ENCODE assay signal across 20 cellular contexts in genomic region chr11:113618360-113618759, GRCh38.
DNase-seq lines count a peak whose midpoint lies in the region; FAIRE-seq and TF ChIP-seq lines count a peak whose summit lies in the region.
"Had no signal": no experiment of that assay in that cellular context is flagged by ENCODE, and none has a peak within 500 bp of the region (broad histone marks: within the 10 kb centered on the region; RNA-seq: fewer than 3 reads in every experiment).

No MANE protein-coding gene starts in this region.

- CTCF ChIA-PET in HEK293 (lab: Yijun Ruan, JAX) = interaction anchor here (0.7 kb wide), 1 partner anchor 30 kb away, joined by 3 read pairs; no protein-coding TSS in a partner anchor

- H3K36me3 ChIP-seq in HEK293 (ENCODE audit: control insufficient read depth in 2 of 2, insufficient read depth in 1 of 2, low read length in 2 of 2) = no peaks in the 10 kb centered on the region
- no peaks in the 10 kb centered on the region for H3K36me3 ChIP-seq in astrocyte (ENCODE audit: insufficient read depth, low read length)
- H3K36me3 ChIP-seq: upper lobe of left lung had no signal

- no peaks in the 10 kb centered on the region for H3K9me3 Mint-ChIP-seq in astrocyte (ENCODE audit: unreplicated experiment)
- H3K9me3 Mint-ChIP-seq: activated T-helper 1 cell treated with anti-CD3 and anti-CD28 coated beads, Interleukin-12 subunit alpha, Interleukin-12 subunit beta, Interleukin-2, Interleukin-4 antibody, amounts not matched to agents 30 ng/mL and 10 ng/mL and 1 ng/mL, durations not matched to agents 14 hours and 24 hours and 36 hours had no signal

- H3K4me3 ChIP-seq in HEK293 (ENCODE audit: low read depth, low read length) (no peak overlapping the region), astrocyte (ENCODE audit: insufficient read depth, low read depth, low read length) (no peak overlapping the region), fibroblast of villous mesenchyme (ENCODE audit: low read depth, low read length) (no peak overlapping the region)
- H3K4me3 ChIP-seq: upper lobe of left lung had no signal

- H3K27ac Mint-ChIP-seq in astrocyte (ENCODE audit: unreplicated experiment) = no peak overlapping the region
- H3K27ac Mint-ChIP-seq: activated CD4-positive, alpha-beta memory T cell treated with anti-CD3 and anti-CD28 coated beads for 36 hours; activated T-helper 1 cell treated with anti-CD3 and anti-CD28 coated beads, Interleukin-12 subunit alpha, Interleukin-12 subunit beta, Interleukin-2, Interleukin-4 antibody, amounts not matched to agents 30 ng/mL and 10 ng/mL and 1 ng/mL, durations not matched to agents 14 hours and 24 hours and 36 hours had no signal

- no peaks in the 10 kb centered on the region for H3K36me3 Mint-ChIP-seq in astrocyte (ENCODE audit: low read depth, unreplicated experiment)
- H3K36me3 Mint-ChIP-seq: activated CD4-positive, alpha-beta memory T cell treated with anti-CD3 and anti-CD28 coated beads for 36 hours had no signal

- POLR2A ChIA-PET in HEK293 (lab: Yijun Ruan, JAX) = no interaction called here

- H3K27ac ChIP-seq in HEK293 (ENCODE audit: extremely low read depth, low read depth, low read length) = no peak overlapping the region
- no peak overlapping the region for H3K27ac ChIP-seq in astrocyte (ENCODE audit: low read depth, low read length)
- H3K27ac ChIP-seq: upper lobe of left lung had no signal

- H3K27me3 ChIP-seq in astrocyte (ENCODE audit: insufficient read depth, low read length) = no peaks in the 10 kb centered on the region
- H3K27me3 ChIP-seq: upper lobe of left lung had no signal

- H3K9ac ChIP-seq in astrocyte (ENCODE audit: low read length) = no peak overlapping the region

- intact Hi-C loops in head of caudate nucleus (cut with DNase I) = no loop called here

- H3K27me3 Mint-ChIP-seq in astrocyte (ENCODE audit: low read depth, unreplicated experiment) = no peaks in the 10 kb centered on the region

- H3K4me2 ChIP-seq in astrocyte (ENCODE audit: low read length) = peak overlapping the region; percentile 4

- no peaks in the 10 kb centered on the region for H3K4me1 ChIP-seq in HEK293 (ENCODE audit: control insufficient read depth, insufficient read depth, low read length)
- no peaks in the 10 kb centered on the region for H3K4me1 ChIP-seq in astrocyte (ENCODE audit: insufficient read depth, low read length)
- H3K4me1 ChIP-seq: upper lobe of left lung had no signal

- no peaks in the 10 kb centered on the region for H3K9me3 ChIP-seq in HEK293 (ENCODE audit: control insufficient read depth, insufficient read depth, low read depth, low read length)
- no peaks in the 10 kb centered on the region for H3K9me3 ChIP-seq in astrocyte (ENCODE audit: insufficient read depth, low read depth, low read length)
- H3K9me3 ChIP-seq: upper lobe of left lung had no signal

- no peak for TF ChIP-seq CTCF in HEK293 (tag by site-specific recombination; IDR thresholded peaks at IDR 0.05)
- no peak for TF ChIP-seq CTCF in astrocyte (IDR thresholded peaks at IDR 0.05; ENCODE audit: insufficient read depth, low read depth, low read length)
- TF ChIP-seq CTCF in fibroblast of villous mesenchyme (IDR thresholded peaks at IDR 0.05; ENCODE audit: insufficient read depth, low read depth, low read length) = no peak

- H4K20me1 ChIP-seq in astrocyte (ENCODE audit: insufficient read depth, low read length) = no peaks in the 10 kb centered on the region

- no peak overlapping the region for H2AFZ ChIP-seq in astrocyte (ENCODE audit: low read depth, low read length)

- no peaks in the 10 kb centered on the region for H3K79me2 ChIP-seq in astrocyte (ENCODE audit: insufficient read depth, low read length)

- peak; percentile 78 for DNase-seq in astrocyte (ENCODE audit: low read depth)
- DNase-seq in fibroblast of villous mesenchyme (ENCODE audit: low read depth) = peak; percentile 12
- DNase-seq in urothelium cell line (ENCODE audit: low spot score) = peak; percentile 71
- no peak for DNase-seq in stimulated activated CD4-positive, alpha-beta T cell treated with anti-CD3 and anti-CD28 coated beads, Interleukin-15, amount 100 ng/mL, for 24 hours
- DNase-seq in NCI-H524 (lab: John Stamatoyannopoulos, UW) = no peak
- DNase-seq in head of caudate nucleus = no peak
- DNase-seq: activated CD4-positive, alpha-beta memory T cell treated with anti-CD3 and anti-CD28 coated beads for 36 hours; effector CD4-positive, alpha-beta T cell; GDM1; midbrain; NCI-H187; NCI-H82; SIG-M5; stimulated activated CD4-positive, alpha-beta T cell treated with anti-CD3 and anti-CD28 coated beads, Interleukin-2, amount 100 ng/mL, for 24 hours; upper lobe of left lung had no signal

- H3K4me3 Mint-ChIP-seq in astrocyte (ENCODE audit: unreplicated experiment) = no peak overlapping the region
- H3K4me3 Mint-ChIP-seq: activated CD4-positive, alpha-beta memory T cell treated with anti-CD3 and anti-CD28 coated beads for 36 hours; activated T-helper 1 cell treated with anti-CD3 and anti-CD28 coated beads, Interleukin-12 subunit alpha, Interleukin-12 subunit beta, Interleukin-2, Interleukin-4 antibody, amounts not matched to agents 30 ng/mL and 10 ng/mL and 1 ng/mL, durations not matched to agents 14 hours and 24 hours and 36 hours had no signal

- FAIRE-seq in astrocyte (lab: Jason Lieb, UNC) (peak; percentile 97), urothelium cell line (lab: Jason Lieb, UNC) (peak; percentile 27)
- FAIRE-seq: GM19239, keratinocyte, TTC549 had no signal

- H3K4me1 Mint-ChIP-seq in astrocyte (ENCODE audit: low read depth, unreplicated experiment) = no peaks in the 10 kb centered on the region

TF ChIP-seq in HEK293, 187 proteins besides CTCF, POLR2A, EP300 and RAD21:
- TF ChIP-seq ZNF548 (tag by site-specific recombination; IDR thresholded peaks at IDR 0.05) = no peak
- TF ChIP-seq, protein P1, sequence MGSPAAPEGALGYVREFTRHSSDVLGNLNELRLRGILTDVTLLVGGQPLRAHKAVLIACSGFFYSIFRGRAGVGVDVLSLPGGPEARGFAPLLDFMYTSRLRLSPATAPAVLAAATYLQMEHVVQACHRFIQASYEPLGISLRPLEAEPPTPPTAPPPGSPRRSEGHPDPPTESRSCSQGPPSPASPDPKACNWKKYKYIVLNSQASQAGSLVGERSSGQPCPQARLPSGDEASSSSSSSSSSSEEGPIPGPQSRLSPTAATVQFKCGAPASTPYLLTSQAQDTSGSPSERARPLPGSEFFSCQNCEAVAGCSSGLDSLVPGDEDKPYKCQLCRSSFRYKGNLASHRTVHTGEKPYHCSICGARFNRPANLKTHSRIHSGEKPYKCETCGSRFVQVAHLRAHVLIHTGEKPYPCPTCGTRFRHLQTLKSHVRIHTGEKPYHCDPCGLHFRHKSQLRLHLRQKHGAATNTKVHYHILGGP (tag by site-specific recombination; IDR thresholded peaks at IDR 0.05) = peak; percentile 91

Comparison
In these comparisons a context has a peak if more than half of its experiments do, and no peak if none do; other contexts are left out.
1. DNase-seq: peak in astrocyte (single experiment), fibroblast of villous mesenchyme (single experiment) and urothelium cell line (single experiment); none in stimulated activated CD4-positive, alpha-beta T cell treated with anti-CD3 and anti-CD28 coated beads, Interleukin-15, amount 100 ng/mL, for 24 hours (single experiment), NCI-H524 (0 of 2) and head of caudate nucleus (0 of 42).